In genomic region chr6:160055813-160056212, GRCh38 we compare ENCODE assay signal across 18 cellular contexts.
A peak's percentile ranks its signal among the peaks of the same experiment; 100 is the strongest.
DNase-seq lines count a peak whose midpoint lies in the region; ATAC-seq and TF ChIP-seq lines count a peak whose summit lies in the region.
"Had no signal": no experiment of that assay in that cellular context is flagged by ENCODE, and none has a peak within 500 bp of the region (broad histone marks: within the 10 kb centered on the region; RNA-seq: fewer than 3 reads in every experiment).

No MANE protein-coding gene starts in this region.

- H3K9me3 ChIP-seq in left lung: no peaks in the 10 kb centered on the region

- peaks cover 26% of the 10 kb centered on the region for H3K4me1 Mint-ChIP-seq in T-helper 2 cell treated with Interferon-gamma antibody and Interleukin-4, amounts not matched to agents 5 μg/mL and 100 μg/mL, for 36 hours (ENCODE audit: low read depth)
- peaks cover 38% of the 10 kb centered on the region for H3K4me1 Mint-ChIP-seq in stimulated activated effector memory CD8-positive, alpha-beta T cell treated with anti-CD3 and anti-CD28 coated beads, Interleukin-12 subunit alpha, Interleukin-12 subunit beta, amount 100 ng/mL, for 72 hours
- H3K4me1 Mint-ChIP-seq: B cell had no signal

- H3K4me3 ChIP-seq in NB4 (ENCODE audit: low read depth, low read length) (no peak overlapping the region), left lung (no peak overlapping the region)

- no peak for TF ChIP-seq POLR2A in NB4 (IDR thresholded peaks at IDR 0.05; ENCODE audit: extremely low read depth, insufficient read length)

- peak overlapping the region in 1 of 2 donors; percentile 41 for H3K27ac ChIP-seq in left lung
- H3K27ac ChIP-seq: HL-60 had no signal

- ATAC-seq in left lung (peak; percentile 4), HG02623 (IDR thresholded peaks at IDR 0.05; ENCODE audit: unreplicated experiment) (no peak), GM21723 (IDR thresholded peaks at IDR 0.05; ENCODE audit: unreplicated experiment) (no peak)
- ATAC-seq in stimulated activated effector memory CD8-positive, alpha-beta T cell treated with anti-CD3 and anti-CD28 coated beads, Interleukin-12 subunit alpha, Interleukin-12 subunit beta, amount 100 ng/mL, for 72 hours: no peak
- ATAC-seq: PC-3 had no signal

- intact Hi-C loops in left lung (cut with DNase I): no loop called here

- no peaks in the 10 kb centered on the region for H3K27me3 Mint-ChIP-seq in T-helper 2 cell treated with Interferon-gamma antibody and Interleukin-4, amounts not matched to agents 5 μg/mL and 100 μg/mL, for 36 hours (ENCODE audit: low read depth)
- H3K27me3 Mint-ChIP-seq: B cell; CD4-positive, CD25-positive, alpha-beta regulatory T cell had no signal

- no peak for DNase-seq in T-helper 2 cell treated with Interferon-gamma antibody and Interleukin-4, amounts not matched to agents 5 μg/mL and 100 μg/mL, for 36 hours (ENCODE audit: low spot score)
- no peak for DNase-seq in T-helper 2 cell
- peak; percentile 28 for DNase-seq in NB4 (ENCODE audit: low read depth)
- no peak for DNase-seq in left lung
- DNase-seq in stimulated activated effector memory CD8-positive, alpha-beta T cell treated with anti-CD3 and anti-CD28 coated beads, Interleukin-12 subunit alpha, Interleukin-12 subunit beta, amount 100 ng/mL, for 72 hours (ENCODE audit: low spot score in 2 of 2): no peak
- DNase-seq: CD4-positive, CD25-positive, alpha-beta regulatory T cell; COR-L47; GDM1; H7; NCI-H524; NCI-H82; PC-3; RPMI8226; SIG-M5 had no signal

- H3K27ac Mint-ChIP-seq in T-helper 2 cell treated with Interferon-gamma antibody and Interleukin-4, amounts not matched to agents 5 μg/mL and 100 μg/mL, for 36 hours: peak overlapping the region; percentile 4
- peak overlapping the region; percentile 83 for H3K27ac Mint-ChIP-seq in stimulated activated effector memory CD8-positive, alpha-beta T cell treated with anti-CD3 and anti-CD28 coated beads, Interleukin-12 subunit alpha, Interleukin-12 subunit beta, amount 100 ng/mL, for 72 hours
- H3K27ac Mint-ChIP-seq: B cell had no signal

- H3K36me3 ChIP-seq in left lung: peaks cover 0 to 100% of the 10 kb centered on the region in 2 donors

- H3K36me3 Mint-ChIP-seq in T-helper 2 cell treated with Interferon-gamma antibody and Interleukin-4, amounts not matched to agents 5 μg/mL and 100 μg/mL, for 36 hours (ENCODE audit: low read depth): peaks cover 72% of the 10 kb centered on the region
- peaks cover 96% of the 10 kb centered on the region for H3K36me3 Mint-ChIP-seq in stimulated activated effector memory CD8-positive, alpha-beta T cell treated with anti-CD3 and anti-CD28 coated beads, Interleukin-12 subunit alpha, Interleukin-12 subunit beta, amount 100 ng/mL, for 72 hours

- no peaks in the 10 kb centered on the region for H3K9me3 Mint-ChIP-seq in T-helper 2 cell treated with Interferon-gamma antibody and Interleukin-4, amounts not matched to agents 5 μg/mL and 100 μg/mL, for 36 hours
- no peaks in the 10 kb centered on the region for H3K9me3 Mint-ChIP-seq in stimulated activated effector memory CD8-positive, alpha-beta T cell treated with anti-CD3 and anti-CD28 coated beads, Interleukin-12 subunit alpha, Interleukin-12 subunit beta, amount 100 ng/mL, for 72 hours

- no peaks in the 10 kb centered on the region for H3K27me3 ChIP-seq in left lung

- H3K4me1 ChIP-seq in left lung: peaks cover 0 to 5% of the 10 kb centered on the region in 2 donors

- H3K4me3 Mint-ChIP-seq in T-helper 2 cell treated with Interferon-gamma antibody and Interleukin-4, amounts not matched to agents 5 μg/mL and 100 μg/mL, for 36 hours: no peak overlapping the region
- H3K4me3 Mint-ChIP-seq in stimulated activated effector memory CD8-positive, alpha-beta T cell treated with anti-CD3 and anti-CD28 coated beads, Interleukin-12 subunit alpha, Interleukin-12 subunit beta, amount 100 ng/mL, for 72 hours: no peak overlapping the region
- H3K4me3 Mint-ChIP-seq: B cell; CD4-positive, CD25-positive, alpha-beta regulatory T cell had no signal

- TF ChIP-seq CTCF in NB4 (IDR thresholded peaks at IDR 0.05; ENCODE audit: low read depth, low read length) (no peak), left lung (IDR thresholded peaks at IDR 0.05) (no peak)
